Comparison of ENCODE assay signal across 15 cellular contexts in the genomic region with DNA sequence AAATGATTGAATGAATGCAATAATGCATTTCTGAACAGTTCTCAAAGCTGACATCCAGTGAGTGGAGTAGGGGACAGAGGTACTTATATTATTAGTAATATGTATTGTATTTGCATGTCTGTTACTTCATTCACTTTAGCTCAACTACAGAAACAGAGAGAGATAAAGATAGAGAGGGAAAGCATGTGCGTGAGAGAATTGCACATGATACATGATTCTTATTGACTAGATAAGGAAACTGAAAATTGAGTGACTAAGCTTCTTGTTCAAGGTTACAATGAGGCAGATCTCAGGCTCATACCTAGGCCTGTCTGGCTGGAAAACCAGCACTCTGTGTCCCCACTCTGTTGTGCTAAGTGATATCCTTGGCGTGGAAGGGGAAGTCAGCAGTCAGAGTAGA.
DNase-seq lines count a peak whose midpoint lies in the region; ATAC-seq and FAIRE-seq lines count a peak whose summit lies in the region.
"Had no signal": no experiment of that assay in that cellular context is flagged by ENCODE, and none has a peak within 500 bp of the region (broad histone marks: within the 10 kb centered on the region; RNA-seq: fewer than 3 reads in every experiment).

No MANE protein-coding gene starts in this region.

- DNase-seq in ELR (ENCODE audit: low read depth): peak; percentile 17
- DNase-seq in SW480 (ENCODE audit: low spot score): no peak
- DNase-seq in frontal cortex (ENCODE audit: low spot score in 2 of 2): no peak
- DNase-seq in COLO668 (lab: John Stamatoyannopoulos, UW; ENCODE audit: unreplicated experiment): no peak
- no peak for DNase-seq in epidermal melanocyte (ENCODE audit: insufficient read length, low spot score)
- DNase-seq: activated naive CD8-positive, alpha-beta T cell treated with anti-CD3 and anti-CD28 coated beads, Interleukin-2, amount 50 U/mL, for 24 hours; Calu3; hippocampal formation; NCI-H1092; stimulated activated CD4-positive, alpha-beta T cell treated with anti-CD3 and anti-CD28 coated beads, Interleukin-2, amount 100 ng/mL, for 48 hours had no signal

- ATAC-seq in GM18868 (IDR thresholded peaks at IDR 0.05; ENCODE audit: unreplicated experiment) (peak; percentile 97), HG02571 (IDR thresholded peaks at IDR 0.05; ENCODE audit: unreplicated experiment) (peak; percentile 75), HG03342 (IDR thresholded peaks at IDR 0.05; ENCODE audit: unreplicated experiment) (peak; percentile 70)
- ATAC-seq: activated naive CD8-positive, alpha-beta T cell treated with anti-CD3 and anti-CD28 coated beads, Interleukin-2, amount 50 U/mL, for 24 hours; stimulated activated memory B cell treated with anti-CD40 and anti-IgM and Interleukin-4, amounts not matched to agents 10 μg/mL and 1 μg/mL and 100 μg/mL, for 72 hours had no signal

- no peak for FAIRE-seq in frontal cortex (lab: Jason Lieb, UNC)
- FAIRE-seq: urothelium cell line had no signal
